In genomic region chr6:73477407-73477806, GRCh38 we compare ENCODE assay signal across 24 cellular contexts. TPM values are rescaled to one million over a fixed set of nuclear protein-coding genes. Genes with fewer than 3 reads are reported as not detected.
DNase-seq lines count a peak whose midpoint lies in the region; ATAC-seq, FAIRE-seq and TF ChIP-seq lines count a peak whose summit lies in the region.
"Had no signal": no experiment of that assay in that cellular context is flagged by ENCODE, and none has a peak within 500 bp of the region (broad histone marks: within the 10 kb centered on the region; RNA-seq: fewer than 3 reads in every experiment).

No MANE protein-coding gene starts in this region.

- H3K4me3 ChIP-seq in K562 = no peak overlapping the region
- H3K4me3 ChIP-seq: BLaER1 had no signal

- TF ChIP-seq CTCF in K562 (IDR thresholded peaks at IDR 0.05 in 2 of 3, conservative IDR thresholded peaks at IDR 0.05 in 1 of 3; ENCODE audit: insufficient read depth in 2 of 3, low read depth in 1 of 3, low read length in 3 of 3) = no peak
- TF ChIP-seq CTCF in chondrocyte (IDR thresholded peaks at IDR 0.05) = no peak

- H3K36me3 Mint-ChIP-seq in activated T-cell treated with anti-CD3 and anti-CD28 coated beads, Interleukin-2, amount 50 U/mL, for 24 hours (ENCODE audit: low read depth) = peaks cover 81% of the 10 kb centered on the region
- peaks cover 17% of the 10 kb centered on the region for H3K36me3 Mint-ChIP-seq in chondrocyte (ENCODE audit: low read depth)

- H3K79me2 ChIP-seq in K562 (ENCODE audit: control insufficient read depth, insufficient read depth, low read length) = no peaks in the 10 kb centered on the region

- no peaks in the 10 kb centered on the region for H3K9me3 Mint-ChIP-seq in activated T-cell treated with anti-CD3 and anti-CD28 coated beads, Interleukin-2, amount 50 U/mL, for 24 hours
- H3K9me3 Mint-ChIP-seq in chondrocyte (ENCODE audit: low read depth) = no peaks in the 10 kb centered on the region
- H3K9me3 Mint-ChIP-seq: CD14-positive monocyte; CD4-positive, alpha-beta memory T cell; CD4-positive, CD25-positive, alpha-beta regulatory T cell; CD8-positive, alpha-beta memory T cell had no signal

- H3K4me1 Mint-ChIP-seq in activated T-cell treated with anti-CD3 and anti-CD28 coated beads, Interleukin-2, amount 50 U/mL, for 24 hours (ENCODE audit: low read depth) = peaks cover under 1% of the 10 kb centered on the region
- H3K4me1 Mint-ChIP-seq in chondrocyte (ENCODE audit: low read depth) = no peaks in the 10 kb centered on the region

- 100% methylated on average over 4 of the region's 4 CpGs for WGBS in K562 (ENCODE audit: insufficient coverage, low coverage, missing lambda C conversion rate)

- H3K36me3 ChIP-seq in K562 (ENCODE audit: control insufficient read depth, insufficient read depth, low read length) = peaks cover 83% of the 10 kb centered on the region

- DNase-seq in activated T-cell treated with anti-CD3 and anti-CD28 coated beads, Interleukin-2, amount 50 U/mL, for 24 hours = no peak
- DNase-seq in activated T-cell treated with anti-CD3 and anti-CD28 coated beads, Interleukin-2, amount 50 U/mL, for 1 hour = no peak
- DNase-seq in K562 (ENCODE audit: extremely low read depth in 1 of 4, low spot score in 3 of 4) (no peak), chondrocyte (ENCODE audit: low spot score) (peak; percentile 32), SKM-1 (lab: John Stamatoyannopoulos, UW; ENCODE audit: unreplicated experiment) (no peak), DMS153 treated with DMSO at 0.1 percent for 48 hours (lab: John Stamatoyannopoulos, UW; ENCODE audit: unreplicated experiment) (no peak)
- DNase-seq: 8988T; ACHN; BE2C; C1 segment of cervical spinal cord; CD4-positive, alpha-beta memory T cell; CD4-positive, CD25-positive, alpha-beta regulatory T cell; CD8-positive, alpha-beta memory T cell; COR-L47; DMS 273 treated with DMSO at 0.1 percent for 48 hours; DMS153; DMS79 treated with DMSO at 0.1 percent for 48 hours; GF-D8 had no signal

- no peaks in the 10 kb centered on the region for H3K27me3 ChIP-seq in K562 (ENCODE audit: control insufficient read depth in 2 of 2, insufficient read depth in 2 of 2, low read length in 2 of 2)
- H3K27me3 ChIP-seq: BE2C, BLaER1 had no signal

- no peak overlapping the region for H3K4me2 ChIP-seq in K562 (ENCODE audit: insufficient read depth, low read length)
- H3K4me2 ChIP-seq: BLaER1 had no signal

- no peak for FAIRE-seq in K562 (lab: Jason Lieb, UNC)
- FAIRE-seq: A204.1, G401.6, GM12891, GM19239 had no signal

- no peaks in the 10 kb centered on the region for H3K27me3 Mint-ChIP-seq in activated T-cell treated with anti-CD3 and anti-CD28 coated beads, Interleukin-2, amount 50 U/mL, for 24 hours
- H3K27me3 Mint-ChIP-seq in chondrocyte (ENCODE audit: low read depth) = no peaks in the 10 kb centered on the region
- H3K27me3 Mint-ChIP-seq: CD4-positive, alpha-beta memory T cell; CD4-positive, CD25-positive, alpha-beta regulatory T cell; CD8-positive, alpha-beta memory T cell had no signal

- no peak for TF ChIP-seq RAD21 in K562 (CRISPR knock-in tag; conservative IDR thresholded peaks at IDR 0.05 in 1 of 2, IDR thresholded peaks at IDR 0.05 in 1 of 2)

- no peaks in the 10 kb centered on the region for H4K20me1 ChIP-seq in K562 (replicated peaks; ENCODE audit: control insufficient read depth, insufficient read depth, low read length)
- H4K20me1 ChIP-seq: BLaER1 had no signal

- POLR2A ChIA-PET in K562 (lab: Yijun Ruan, JAX) = interaction anchor here (1.1 kb wide), 2 partner anchors 10 to 37 kb away, joined by 3 to 4 read pairs; no protein-coding TSS in a partner anchor

- no peak for TF ChIP-seq EP300 in K562 (IDR thresholded peaks at IDR 0.05; ENCODE audit: low read length)

- H3K9me1 ChIP-seq in K562 (ENCODE audit: control insufficient read depth, insufficient read depth, low read length) = no peaks in the 10 kb centered on the region

- peak overlapping the region; percentile 26 for H3K27ac Mint-ChIP-seq in activated T-cell treated with anti-CD3 and anti-CD28 coated beads, Interleukin-2, amount 50 U/mL, for 24 hours
- H3K27ac Mint-ChIP-seq in chondrocyte (ENCODE audit: unreplicated experiment) = no peak overlapping the region
- H3K27ac Mint-ChIP-seq: CD4-positive, alpha-beta memory T cell; CD4-positive, CD25-positive, alpha-beta regulatory T cell had no signal

- no TSS peak for BruUV-seq in K562 (replicated peaks; lab: Mats Ljungman, UMichigan)

- CTCF ChIA-PET in K562 (lab: Yijun Ruan, JAX; ENCODE audit: low intra/inter-chr PET ratio) = no interaction called here

- TF ChIP-seq POLR2A in K562 (conservative IDR thresholded peaks at IDR 0.05) = no peak

- intact Hi-C loops in K562 (cut with micrococcal nuclease) = no loop called here

- no peak overlapping the region for H3K27ac ChIP-seq in K562 (ENCODE audit: extremely low read depth, low read depth, low read length)
- H3K27ac ChIP-seq: BLaER1 had no signal

- H2AFZ ChIP-seq in K562 (ENCODE audit: low read depth, low read length) = no peak overlapping the region

- H3K4me1 ChIP-seq in K562 (replicated peaks in 1 of 2; ENCODE audit: control insufficient read depth in 2 of 2, insufficient read depth in 2 of 2, low read length in 2 of 2) = no peaks in the 10 kb centered on the region; a peak in 1 of 5 replicates
- H3K4me1 ChIP-seq: BE2C, BLaER1 had no signal

- H3K9me3 ChIP-seq in K562 (replicated peaks; ENCODE audit: control insufficient read depth, insufficient read depth, low read depth, low read length) = no peaks in the 10 kb centered on the region
- H3K9me3 ChIP-seq: BE2C, BLaER1 had no signal

- no peak for ATAC-seq in K562

- in situ Hi-C loops in K562 (cut with MboI) = no loop called here

- no peak overlapping the region for H3K4me3 Mint-ChIP-seq in activated T-cell treated with anti-CD3 and anti-CD28 coated beads, Interleukin-2, amount 50 U/mL, for 24 hours
- no peak overlapping the region for H3K4me3 Mint-ChIP-seq in chondrocyte (ENCODE audit: unreplicated experiment)
- H3K4me3 Mint-ChIP-seq: CD14-positive monocyte; CD4-positive, alpha-beta memory T cell; CD4-positive, CD25-positive, alpha-beta regulatory T cell; CD8-positive, alpha-beta memory T cell had no signal

- no peak overlapping the region for H3K9ac ChIP-seq in K562 (ENCODE audit: insufficient read depth in 1 of 2, low read depth in 2 of 2, low read length in 2 of 2)
- H3K9ac ChIP-seq: BLaER1 had no signal

RNA-seq across cellular contexts. Expression of gene MTO1, which starts 15.9 kb away (rescaled TPM):
- 88.8 and 98.3 TPM in 2 replicates for total RNA-seq in K562 (2011; cell fraction: chromatin; rRNA removed; ENCODE audit: low replicate concordance)
- 52.0 and 54.5 TPM in 2 replicates for total RNA-seq in K562 (2011; cell fraction: nucleolus; rRNA removed)
- 62.1 and 66.7 TPM in 2 replicates for total RNA-seq in K562 (2011; cell fraction: nucleoplasm; rRNA removed)
- total RNA-seq in K562 (2014; rRNA removed) (49.5 and 49.8 TPM in 2 replicates), K562 (2014; rRNA removed; fragmentation: Illumina TruSeq; extraction: Trizol) (62.3 and 67.2 TPM in 2 replicates), K562 (2015; rRNA removed; fragmentation: Illumina TruSeq; extraction: Trizol) (55.2 and 60.1 TPM in 2 replicates), K562 (2021) (42.3 and 53.7 TPM in 2 replicates), chondrocyte (18.4 to 26.0 TPM (median 25.6 TPM) in 3 replicates)
- polyA plus RNA-seq in K562 (2011; rRNA removed) (50.0 and 50.6 TPM in 2 replicates), K562 (2014; fragmentation: Illumina TruSeq; extraction: Trizol) (48.6 and 49.3 TPM in 2 replicates), K562 (2014; fragmentation: Nextera tagmentation; extraction: Ambion mirVana) (10 to 100 TPM; 33.4 to 55.1 TPM), K562 (2014; rRNA removed) (38.3 and 48.3 TPM in 2 replicates)
- 30.6 and 33.3 TPM in 2 replicates for polyA plus RNA-seq in K562 (2011; cell fraction: cytosol; rRNA removed)
- 118 and 132 TPM in 2 replicates for polyA plus RNA-seq in K562 (2011; cell fraction: nucleus; rRNA removed)
- 28.5 and 60.9 TPM in 2 replicates for polyA plus RNA-seq in K562 (2012)
- 71.5 and 81.2 TPM in 2 replicates for polyA minus RNA-seq in K562 (2011; rRNA and poly(A)+ RNA removed)
- polyA minus RNA-seq in K562 (2011; cell fraction: cytosol; rRNA and poly(A)+ RNA removed) = 24.5 and 28.9 TPM in 2 replicates
- polyA minus RNA-seq in K562 (2011; cell fraction: nucleus; rRNA and poly(A)+ RNA removed) = 49.5 and 72.3 TPM in 2 replicates

RNA-seq across cellular contexts. Expression of gene CGAS, which starts 25.3 kb away (rescaled TPM):
- 0.16 TPM in 1 of 2 replicates, not detected in the other for total RNA-seq in K562 (2011; cell fraction: chromatin; rRNA removed; ENCODE audit: low replicate concordance)
- 0.17 TPM in 1 of 2 replicates, not detected in the other for total RNA-seq in K562 (2011; cell fraction: nucleolus; rRNA removed)
- total RNA-seq in K562 (2011; cell fraction: nucleoplasm; rRNA removed) = 0.59 TPM in 1 of 2 replicates, not detected in the other
- total RNA-seq in K562 (2014; rRNA removed) (0.32 TPM in 1 of 2 replicates, not detected in the other), K562 (2014; rRNA removed; fragmentation: Illumina TruSeq; extraction: Trizol) (0.18 TPM in 1 of 2 replicates, not detected in the other), K562 (2015; rRNA removed; fragmentation: Illumina TruSeq; extraction: Trizol) (not detected in 2 replicates), K562 (2021) (0.04 and 0.11 TPM in 2 replicates), chondrocyte (1.0 to 1.7 TPM (median 1.6 TPM) in 3 replicates)
- polyA plus RNA-seq in K562 (2011; rRNA removed) (0.03 and 0.06 TPM in 2 replicates), K562 (2014; fragmentation: Illumina TruSeq; extraction: Trizol) (0.06 and 0.08 TPM in 2 replicates), K562 (2014; fragmentation: Nextera tagmentation; extraction: Ambion mirVana) (under 1 TPM in 1 of 2 experiments, not detected in 1; 0.01 TPM), K562 (2014; rRNA removed) (0.13 and 0.15 TPM in 2 replicates)
- polyA plus RNA-seq in K562 (2011; cell fraction: cytosol; rRNA removed) = 0.03 TPM in 1 of 2 replicates, not detected in the other
- polyA plus RNA-seq in K562 (2011; cell fraction: nucleus; rRNA removed) = 0.09 TPM in 1 of 2 replicates, not detected in the other
- 0.07 and 0.21 TPM in 2 replicates for polyA plus RNA-seq in K562 (2012)
- 0.25 TPM in 1 of 2 replicates, not detected in the other for polyA minus RNA-seq in K562 (2011; rRNA and poly(A)+ RNA removed)
- polyA minus RNA-seq in K562 (2011; cell fraction: cytosol; rRNA and poly(A)+ RNA removed) = not detected in 2 replicates
- 0.11 TPM in 1 of 2 replicates, not detected in the other for polyA minus RNA-seq in K562 (2011; cell fraction: nucleus; rRNA and poly(A)+ RNA removed)

RNA-seq across cellular contexts. Expression of gene EEF1A1, which starts 43.4 kb away (rescaled TPM):
- 1,932 and 2,326 TPM in 2 replicates for total RNA-seq in K562 (2011; cell fraction: chromatin; rRNA removed; ENCODE audit: low replicate concordance)
- total RNA-seq in K562 (2011; cell fraction: nucleolus; rRNA removed) = 1,765 and 1,966 TPM in 2 replicates
- total RNA-seq in K562 (2011; cell fraction: nucleoplasm; rRNA removed) = 2,955 and 4,950 TPM in 2 replicates
- 8,400 and 9,577 TPM in 2 replicates for total RNA-seq in K562 (2014; rRNA removed)
- 12,995 and 14,391 TPM in 2 replicates for total RNA-seq in K562 (2014; rRNA removed; fragmentation: Illumina TruSeq; extraction: Trizol)
- 12,931 and 13,052 TPM in 2 replicates for total RNA-seq in K562 (2015; rRNA removed; fragmentation: Illumina TruSeq; extraction: Trizol)
- 11,082 and 11,449 TPM in 2 replicates for total RNA-seq in K562 (2021)
- polyA plus RNA-seq in K562 (2011; rRNA removed) = 17,323 and 19,925 TPM in 2 replicates
- 8,489 and 17,996 TPM in 2 replicates for polyA plus RNA-seq in K562 (2011; cell fraction: cytosol; rRNA removed)
- polyA plus RNA-seq in K562 (2011; cell fraction: nucleus; rRNA removed) = 2,973 and 6,796 TPM in 2 replicates
- polyA plus RNA-seq in K562 (2012) = 12,775 and 16,724 TPM in 2 replicates
- polyA plus RNA-seq in K562 (2014; fragmentation: Illumina TruSeq; extraction: Trizol) = 11,237 and 11,368 TPM in 2 replicates
- polyA plus RNA-seq in K562 (2014; fragmentation: Nextera tagmentation; extraction: Ambion mirVana) = 1,000 to 10,000 TPM; 6,453 to 7,909 TPM
- polyA plus RNA-seq in K562 (2014; rRNA removed) = 9,792 and 9,810 TPM in 2 replicates
- polyA minus RNA-seq in K562 (2011; rRNA and poly(A)+ RNA removed) = 13,120 and 13,707 TPM in 2 replicates
- 5,589 and 5,926 TPM in 2 replicates for polyA minus RNA-seq in K562 (2011; cell fraction: cytosol; rRNA and poly(A)+ RNA removed)
- 792 and 2,209 TPM in 2 replicates for polyA minus RNA-seq in K562 (2011; cell fraction: nucleus; rRNA and poly(A)+ RNA removed)
- 8,230 to 8,902 TPM (median 8,643 TPM) in 3 replicates for total RNA-seq in chondrocyte
